ENCODE assay signal across 30 cellular contexts in genomic region chr9:20295555-20295954, GRCh38.
"Had no signal": no experiment of that assay in that cellular context is flagged by ENCODE, and none has a peak within 500 bp of the region (broad histone marks: within the 10 kb centered on the region; RNA-seq: fewer than 3 reads in every experiment).

No MANE protein-coding gene starts in this region.

- H3K4me3 Mint-ChIP-seq: activated CD4-positive, alpha-beta memory T cell treated with anti-CD3 and anti-CD28 coated beads for 36 hours; activated CD4-positive, alpha-beta T cell treated with anti-CD3 and anti-CD28 coated beads for 36 hours; activated CD4-positive, alpha-beta T cell treated with anti-CD3 and anti-CD28 coated beads, Interleukin-2, amount 10 ng/mL, durations not matched to agents 24 days and 14 days; activated CD8-positive, alpha-beta memory T cell treated with anti-CD3 and anti-CD28 coated beads, Interleukin-2, amount 10 ng/mL, durations not matched to agents 7 days and 5 days; activated CD8-positive, alpha-beta T cell treated with anti-CD3 and anti-CD28 coated beads, Interleukin-2, amount 10 ng/mL, durations not matched to agents 7 days and 5 days; activated naive CD4-positive, alpha-beta T cell treated with anti-CD3 and anti-CD28 coated beads, Interleukin-2, amount 10 ng/mL, durations not matched to agents 7 days and 5 days; activated naive CD8-positive, alpha-beta T cell treated with anti-CD3 and anti-CD28 coated beads, Interleukin-2, amount 10 ng/mL, durations not matched to agents 7 days and 5 days; brain had no signal

- H3K9me3 ChIP-seq: ascending aorta, breast epithelium, colonic mucosa had no signal

- H3K4me3 ChIP-seq: ascending aorta, breast epithelium, cardiac muscle cell, colonic mucosa had no signal

- H3K36me3 Mint-ChIP-seq: brain had no signal

- H3K27me3 ChIP-seq: ascending aorta, breast epithelium, cardiac muscle cell, colonic mucosa had no signal

- H3K4me1 ChIP-seq: ascending aorta, breast epithelium, colonic mucosa had no signal

- FAIRE-seq: endometrium, endothelial cell of umbilical vein, frontal cortex had no signal

- DNase-seq: activated CD4-positive, alpha-beta memory T cell treated with anti-CD3 and anti-CD28 coated beads for 36 hours; activated CD4-positive, alpha-beta T cell treated with anti-CD3 and anti-CD28 coated beads for 36 hours; activated CD4-positive, alpha-beta T cell treated with anti-CD3 and anti-CD28 coated beads, Interleukin-2, amount 10 ng/mL, durations not matched to agents 24 days and 14 days; activated CD4-positive, CD25-positive, alpha-beta regulatory T cell; activated CD4-positive, CD25-positive, alpha-beta regulatory T cell treated with anti-CD3 and anti-CD28 coated beads, Interleukin-2, amount 50 U/mL, for 72 hours; activated CD8-positive, alpha-beta memory T cell treated with anti-CD3 and anti-CD28 coated beads, Interleukin-2, amount 10 ng/mL, durations not matched to agents 7 days and 5 days; activated CD8-positive, alpha-beta memory T cell treated with anti-CD3 and anti-CD28 coated beads, Interleukin-2, amount 50 U/mL, for 4 hours; activated CD8-positive, alpha-beta T cell treated with anti-CD3 and anti-CD28 coated beads, Interleukin-2, amount 10 ng/mL, durations not matched to agents 7 days and 5 days; activated gamma-delta T cell; activated naive CD4-positive, alpha-beta T cell; activated naive CD4-positive, alpha-beta T cell treated with anti-CD3 and anti-CD28 coated beads, Interleukin-2, amount 10 ng/mL, durations not matched to agents 7 days and 5 days; activated naive CD8-positive, alpha-beta T cell treated with anti-CD3 and anti-CD28 coated beads, Interleukin-2, amount 10 ng/mL, durations not matched to agents 7 days and 5 days; activated T-cell treated with anti-CD3 and anti-CD28 coated beads, Interleukin-2, amount 50 U/mL, for 1 hour; activated T-cell treated with anti-CD3 and anti-CD28 coated beads, Interleukin-2, amount 50 U/mL, for 48 hours; central memory CD4-positive, alpha-beta T cell; cerebellar nuclear complex; colonic mucosa; effector CD8-positive, alpha-beta T cell; foreskin fibroblast; head of caudate nucleus; T-helper 2 cell had no signal

- H3K36me3 ChIP-seq: ascending aorta, breast epithelium, cardiac muscle cell, colonic mucosa had no signal

- H3K27ac ChIP-seq: ascending aorta, breast epithelium, cardiac muscle cell, colonic mucosa, epithelial cell of prostate had no signal

- ATAC-seq: activated CD4-positive, alpha-beta T cell treated with anti-CD3 and anti-CD28 coated beads for 36 hours; activated CD8-positive, alpha-beta memory T cell treated with anti-CD3 and anti-CD28 coated beads, Interleukin-2, amount 10 ng/mL, durations not matched to agents 7 days and 5 days; activated CD8-positive, alpha-beta T cell treated with anti-CD3 and anti-CD28 coated beads, Interleukin-2, amount 10 ng/mL, durations not matched to agents 7 days and 5 days; activated naive CD4-positive, alpha-beta T cell treated with anti-CD3 and anti-CD28 coated beads, Interleukin-2, amount 50 U/mL, for 72 hours had no signal

- H3K27ac Mint-ChIP-seq: activated CD4-positive, alpha-beta memory T cell treated with anti-CD3 and anti-CD28 coated beads for 36 hours; activated CD4-positive, alpha-beta T cell treated with anti-CD3 and anti-CD28 coated beads for 36 hours; activated CD4-positive, alpha-beta T cell treated with anti-CD3 and anti-CD28 coated beads, Interleukin-2, amount 10 ng/mL, durations not matched to agents 24 days and 14 days; activated CD8-positive, alpha-beta memory T cell treated with anti-CD3 and anti-CD28 coated beads, Interleukin-2, amount 10 ng/mL, durations not matched to agents 7 days and 5 days; activated CD8-positive, alpha-beta T cell treated with anti-CD3 and anti-CD28 coated beads, Interleukin-2, amount 10 ng/mL, durations not matched to agents 7 days and 5 days; activated naive CD4-positive, alpha-beta T cell treated with anti-CD3 and anti-CD28 coated beads, Interleukin-2, amount 10 ng/mL, durations not matched to agents 7 days and 5 days; activated naive CD4-positive, alpha-beta T cell treated with anti-CD3 and anti-CD28 coated beads, Interleukin-2, amount 50 U/mL, for 72 hours; activated naive CD8-positive, alpha-beta T cell treated with anti-CD3 and anti-CD28 coated beads, Interleukin-2, amount 10 ng/mL, durations not matched to agents 7 days and 5 days; brain had no signal

- H3K27me3 Mint-ChIP-seq: activated CD4-positive, alpha-beta T cell treated with anti-CD3 and anti-CD28 coated beads for 36 hours; activated CD4-positive, alpha-beta T cell treated with anti-CD3 and anti-CD28 coated beads, Interleukin-2, amount 10 ng/mL, durations not matched to agents 24 days and 14 days; activated naive CD4-positive, alpha-beta T cell treated with anti-CD3 and anti-CD28 coated beads, Interleukin-2, amount 10 ng/mL, durations not matched to agents 7 days and 5 days; activated naive CD8-positive, alpha-beta T cell treated with anti-CD3 and anti-CD28 coated beads, Interleukin-2, amount 10 ng/mL, durations not matched to agents 7 days and 5 days had no signal
